25 cellular contexts compared by ENCODE assay signal in genomic region chr4:150591904-150592303, GRCh38. TPM values are rescaled to one million over a fixed set of nuclear protein-coding genes. Genes with fewer than 3 reads are reported as not detected.
DNase-seq lines count a peak whose midpoint lies in the region; ATAC-seq and TF ChIP-seq lines count a peak whose summit lies in the region.
"Had no signal": no experiment of that assay in that cellular context is flagged by ENCODE, and none has a peak within 500 bp of the region (broad histone marks: within the 10 kb centered on the region; RNA-seq: fewer than 3 reads in every experiment).

No MANE protein-coding gene starts in this region.

- peak; percentile 43 for DNase-seq in NCI-H146 treated with DMSO at 0.1 percent for 48 hours (lab: John Stamatoyannopoulos, UW; ENCODE audit: unreplicated experiment)
- no peak for DNase-seq in mesenchymal stem cell
- no peak for DNase-seq in type B pancreatic cell (ENCODE audit: extremely low spot score, unreplicated experiment)
- DNase-seq in vagina (ENCODE audit: extremely low spot score in 2 of 2) = no peak
- no peak for DNase-seq in inferior parietal cortex (ENCODE audit: extremely low spot score)
- DNase-seq: activated CD4-positive, alpha-beta T cell treated with anti-CD3 and anti-CD28 coated beads, Interleukin-2, amount 50 U/mL, for 4 hours; activated CD4-positive, CD25-positive, alpha-beta regulatory T cell; activated naive CD4-positive, alpha-beta T cell treated with anti-CD3 and anti-CD28 coated beads, Interleukin-2, amount 10 ng/mL, durations not matched to agents 7 days and 5 days; caudate nucleus; CD8-positive, alpha-beta memory T cell; DMS153; dorsolateral prefrontal cortex; GM23248; midbrain; NCI-H226; NCI-H774; stimulated activated naive CD4-positive, alpha-beta T cell treated with Interleukin-2 at 50 U/mL for 16 hours; testis had no signal

- H2BK5ac ChIP-seq in mesenchymal stem cell (ENCODE audit: low read depth, low read length, poor library complexity, severe bottlenecking) = no peak overlapping the region

- 100% methylated on average over 2 of the region's 4 CpGs for WGBS in mesenchymal stem cell

- H3K4ac ChIP-seq in mesenchymal stem cell (ENCODE audit: low read depth in 1 of 2, low read length in 2 of 2) = no peak overlapping the region

- H3K9me3 ChIP-seq in mesenchymal stem cell (ENCODE audit: control insufficient read depth, low read length) = no peaks in the 10 kb centered on the region
- H3K9me3 ChIP-seq in vagina = no peaks in the 10 kb centered on the region
- H3K9me3 ChIP-seq: right lobe of liver, testis had no signal

- H2AK5ac ChIP-seq in mesenchymal stem cell (ENCODE audit: low read length, severe bottlenecking) = no peak overlapping the region

- no peaks in the 10 kb centered on the region for H3K9me3 Mint-ChIP-seq in brain
- H3K9me3 Mint-ChIP-seq in type B pancreatic cell = no peaks in the 10 kb centered on the region
- H3K9me3 Mint-ChIP-seq: activated naive CD4-positive, alpha-beta T cell treated with anti-CD3 and anti-CD28 coated beads, Interleukin-2, amount 10 ng/mL, durations not matched to agents 7 days and 5 days; activated T-helper 1 cell treated with anti-CD3 and anti-CD28 coated beads, Interleukin-12 subunit alpha, Interleukin-12 subunit beta, Interleukin-2, Interleukin-4 antibody, amounts not matched to agents 30 ng/mL and 10 ng/mL and 1 ng/mL, durations not matched to agents 14 hours and 24 hours and 36 hours; CD8-positive, alpha-beta memory T cell; nephron had no signal

- no peak overlapping the region for H3K4me2 ChIP-seq in mesenchymal stem cell (ENCODE audit: low read length, poor library complexity, severe bottlenecking)

- H3K36me3 Mint-ChIP-seq in brain (peaks cover 13% of the 10 kb centered on the region), type B pancreatic cell (peaks cover 28% of the 10 kb centered on the region)

- no peak overlapping the region for H2BK12ac ChIP-seq in mesenchymal stem cell (ENCODE audit: low read length in 2 of 2)

- peaks cover 10% of the 10 kb centered on the region for H3K27me3 Mint-ChIP-seq in brain
- H3K27me3 Mint-ChIP-seq in type B pancreatic cell = peaks cover 16% of the 10 kb centered on the region
- H3K27me3 Mint-ChIP-seq: activated naive CD4-positive, alpha-beta T cell treated with anti-CD3 and anti-CD28 coated beads, Interleukin-2, amount 10 ng/mL, durations not matched to agents 7 days and 5 days; CD8-positive, alpha-beta memory T cell had no signal

- H3K36me3 ChIP-seq in mesenchymal stem cell (ENCODE audit: control insufficient read depth in 1 of 2, insufficient read depth in 2 of 2, low read depth in 1 of 2, low read length in 2 of 2) = no peaks in the 10 kb centered on the region
- peaks cover 0 to 11% of the 10 kb centered on the region in 2 donors for H3K36me3 ChIP-seq in vagina
- H3K36me3 ChIP-seq: right lobe of liver had no signal

- no peak overlapping the region for H4K8ac ChIP-seq in mesenchymal stem cell (ENCODE audit: low read length)

- intact Hi-C loops in vagina (cut with DNase I) = no loop called here

- peak overlapping the region in 2 of 5 experiments; percentile 72 to 83 for H3K4me3 Mint-ChIP-seq in brain
- H3K4me3 Mint-ChIP-seq in type B pancreatic cell = peak overlapping the region; percentile 77
- H3K4me3 Mint-ChIP-seq: activated naive CD4-positive, alpha-beta T cell treated with anti-CD3 and anti-CD28 coated beads, Interleukin-2, amount 10 ng/mL, durations not matched to agents 7 days and 5 days; activated T-helper 1 cell treated with anti-CD3 and anti-CD28 coated beads, Interleukin-12 subunit alpha, Interleukin-12 subunit beta, Interleukin-2, Interleukin-4 antibody, amounts not matched to agents 30 ng/mL and 10 ng/mL and 1 ng/mL, durations not matched to agents 14 hours and 24 hours and 36 hours; CD8-positive, alpha-beta memory T cell had no signal

- no peak overlapping the region for H2BK15ac ChIP-seq in mesenchymal stem cell (ENCODE audit: low read depth, poor library complexity, severe bottlenecking)

- no peak overlapping the region for H2BK120ac ChIP-seq in mesenchymal stem cell (ENCODE audit: low read depth, low read length)

- H3K27ac Mint-ChIP-seq in brain (peak overlapping the region in 3 of 5 experiments; percentile 36 to 83 (median 82)), type B pancreatic cell (peak overlapping the region; percentile 79)
- H3K27ac Mint-ChIP-seq: activated naive CD4-positive, alpha-beta T cell treated with anti-CD3 and anti-CD28 coated beads, Interleukin-2, amount 10 ng/mL, durations not matched to agents 7 days and 5 days; activated T-helper 1 cell treated with anti-CD3 and anti-CD28 coated beads, Interleukin-12 subunit alpha, Interleukin-12 subunit beta, Interleukin-2, Interleukin-4 antibody, amounts not matched to agents 30 ng/mL and 10 ng/mL and 1 ng/mL, durations not matched to agents 14 hours and 24 hours and 36 hours had no signal

- H3K4me3 ChIP-seq in mesenchymal stem cell (ENCODE audit: insufficient read depth in 1 of 2, low read depth in 1 of 2, low read length in 2 of 2) (no peak overlapping the region), vagina (no peak overlapping the region)
- H3K4me3 ChIP-seq: dorsolateral prefrontal cortex, GM23248, right lobe of liver, testis had no signal

- no peak for TF ChIP-seq POLR2A in vagina (IDR thresholded peaks at IDR 0.05)

- no peak overlapping the region for H2AFZ ChIP-seq in mesenchymal stem cell (ENCODE audit: low read depth, low read length)
- H2AFZ ChIP-seq: GM23248 had no signal

- H3K4me1 Mint-ChIP-seq in brain = peaks cover 14% of the 10 kb centered on the region
- peaks cover 17% of the 10 kb centered on the region for H3K4me1 Mint-ChIP-seq in type B pancreatic cell (ENCODE audit: unreplicated experiment)
- H3K4me1 Mint-ChIP-seq: nephron had no signal

- H3K9ac ChIP-seq in mesenchymal stem cell (ENCODE audit: low read length) = no peak overlapping the region
- H3K9ac ChIP-seq: GM23248 had no signal

- no peak overlapping the region for H4K91ac ChIP-seq in mesenchymal stem cell (ENCODE audit: low read length)

- H3K27me3 ChIP-seq in mesenchymal stem cell (ENCODE audit: control insufficient read depth in 1 of 2, insufficient read depth in 1 of 2, low read length in 2 of 2) (no peaks in the 10 kb centered on the region), vagina (no peaks in the 10 kb centered on the region)
- H3K27me3 ChIP-seq: dorsolateral prefrontal cortex, right lobe of liver, testis had no signal

- H3K18ac ChIP-seq in mesenchymal stem cell (ENCODE audit: low read depth in 1 of 2, low read length in 2 of 2) = no peak overlapping the region

- H3K14ac ChIP-seq in mesenchymal stem cell (ENCODE audit: low read length in 2 of 2) = no peak overlapping the region

- H3K27ac ChIP-seq in mesenchymal stem cell (ENCODE audit: low read length, poor library complexity, severe bottlenecking) (peak overlapping the region; percentile 2), vagina (no peak overlapping the region)
- H3K27ac ChIP-seq: dorsolateral prefrontal cortex, GM23248, right lobe of liver, testis had no signal

- no peak for ATAC-seq in GM18502 (IDR thresholded peaks at IDR 0.05; ENCODE audit: poor library complexity, unreplicated experiment)
- ATAC-seq: left lobe of liver, right lobe of liver had no signal

- H3K79me1 ChIP-seq in mesenchymal stem cell (replicated peaks; ENCODE audit: low read length, poor library complexity, severe bottlenecking) = peaks cover 4% of the 10 kb centered on the region

- H3K4me1 ChIP-seq in mesenchymal stem cell (ENCODE audit: control insufficient read depth, insufficient read depth, low read depth, low read length) (peaks cover 3% of the 10 kb centered on the region), vagina (no peaks in the 10 kb centered on the region)
- H3K4me1 ChIP-seq: right lobe of liver, testis had no signal

- no peak for TF ChIP-seq CTCF in brain (conservative IDR thresholded peaks at IDR 0.05)
- peak; percentile 20 for TF ChIP-seq CTCF in type B pancreatic cell (conservative IDR thresholded peaks at IDR 0.05)
- TF ChIP-seq CTCF in vagina (IDR thresholded peaks at IDR 0.05) = no peak

- no peak overlapping the region for H3K23ac ChIP-seq in mesenchymal stem cell (ENCODE audit: low read length in 2 of 2)

RNA-seq across cellular contexts. Expression of gene MAB21L2, which starts 10.0 kb away (rescaled TPM):
- polyA plus RNA-seq in brain (ENCODE audit: insufficient read depth, low read depth, low replicate concordance) = not detected
- polyA plus RNA-seq in mesenchymal stem cell (2013, experiment 1 of 2) = 12.8 TPM
- 12.9 TPM for polyA plus RNA-seq in mesenchymal stem cell (2013, experiment 2 of 2)
- 0.55 and 114 TPM in 2 replicates for total RNA-seq in type B pancreatic cell (ENCODE audit: low replicate concordance)
- 0.25 TPM for total RNA-seq in vagina
- total RNA-seq: activated T-helper 1 cell treated with anti-CD3 and anti-CD28 coated beads, Interleukin-12 subunit alpha, Interleukin-12 subunit beta, Interleukin-2, Interleukin-4 antibody, amounts not matched to agents 30 ng/mL and 10 ng/mL and 1 ng/mL, durations not matched to agents 14 hours and 24 hours and 36 hours; CD8-positive, alpha-beta memory T cell; GM23248; HT-29; testis had no signal
- polyA plus RNA-seq: CD8-positive, alpha-beta memory T cell; GM23248 had no signal
